Comparison of ENCODE assay signal across 8 cellular contexts in genomic region chr3:128133273-128133883, GRCh38. TPM values are rescaled to one million over a fixed set of nuclear protein-coding genes. Genes with fewer than 3 reads are reported as not detected.
DNase-seq lines count a peak whose midpoint lies in the region; ATAC-seq, FAIRE-seq and TF ChIP-seq lines count a peak whose summit lies in the region.

No MANE protein-coding gene starts in this region.

- H3K27me3 Mint-ChIP-seq in CD8-positive, alpha-beta T cell (ENCODE audit: low read depth): peaks cover 3% of the 10 kb centered on the region

- peak; percentile 77 for ATAC-seq in CD8-positive, alpha-beta T cell

- H3K4me3 Mint-ChIP-seq in CD8-positive, alpha-beta T cell: no peak overlapping the region

- H3K4me2 ChIP-seq in keratinocyte (ENCODE audit: control insufficient read depth, extremely low read depth, insufficient read depth, low read depth, low read length): no peak overlapping the region

- peak; percentile 83 for FAIRE-seq in keratinocyte (lab: Jason Lieb, UNC)

- DNase-seq in CD8-positive, alpha-beta T cell: peak; percentile 18 to 63 (median 55)
- DNase-seq in HK-2 (ENCODE audit: unreplicated experiment) (peak; percentile 43), RPMI7951 (ENCODE audit: low read depth) (peak; percentile 59), astrocyte of the cerebellum (ENCODE audit: low read depth) (no peak), keratinocyte (ENCODE audit: low read depth, low spot score) (no peak), uterus (no peak), ureter (ENCODE audit: low spot score) (no peak), 8988T (no peak)

- TF ChIP-seq POLR2A in uterus (IDR thresholded peaks at IDR 0.05): no peak

- H3K36me3 ChIP-seq in CD8-positive, alpha-beta T cell (ENCODE audit: insufficient read depth, low read length): no peaks in the 10 kb centered on the region
- H3K36me3 ChIP-seq in keratinocyte (ENCODE audit: control insufficient read depth in 2 of 2, extremely low read depth in 1 of 2, insufficient read depth in 2 of 2, low read length in 2 of 2) (no peaks in the 10 kb centered on the region), uterus (no peaks in the 10 kb centered on the region)

- no peaks in the 10 kb centered on the region for H3K9me1 ChIP-seq in keratinocyte (ENCODE audit: control insufficient read depth, extremely low read depth, insufficient read depth, low read length)

- dilution Hi-C loops in keratinocyte (cut with MboI; ENCODE audit: extremely low pct_ligation_motif_present, low sequenced_read_pairs): no loop called here

- intact Hi-C loops in CD8-positive, alpha-beta T cell (cut with DNase I, micrococcal nuclease): loop anchor here (1.0 kb wide), 2 partner anchors 38 to 58 kb away; no protein-coding TSS in a partner anchor
- intact Hi-C loops in uterus (cut with DNase I; ENCODE audit: low total_unique reads): no loop called here

- no peak overlapping the region for H3K27ac ChIP-seq in CD8-positive, alpha-beta T cell (ENCODE audit: low read depth, low read length)
- no peak overlapping the region for H3K27ac ChIP-seq in keratinocyte (ENCODE audit: control insufficient read depth, insufficient read depth, low read length)
- H3K27ac ChIP-seq in uterus: no peak overlapping the region

- in situ Hi-C loops in astrocyte of the cerebellum (cut with HindIII; ENCODE audit: low sequenced_read_pairs): no loop called here

- POLR2A ChIA-PET in CD8-positive, alpha-beta T cell (lab: Charles Lee): interaction anchor here (1.7 to 2.0 kb wide), 2 partner anchors 10 to 38 kb away, joined by 5 to 6 read pairs; partner anchors contain the start of gene RUVBL1

- no peaks in the 10 kb centered on the region for H3K4me1 Mint-ChIP-seq in CD8-positive, alpha-beta T cell (ENCODE audit: low read depth)

- no peak overlapping the region for H3K4me3 ChIP-seq in CD8-positive, alpha-beta T cell (ENCODE audit: low read depth, low read length)
- no peak overlapping the region for H3K4me3 ChIP-seq in astrocyte of the cerebellum (ENCODE audit: low read depth, low read length)
- H3K4me3 ChIP-seq in keratinocyte (ENCODE audit: control insufficient read depth in 2 of 3, extremely low read depth in 1 of 3, insufficient read depth in 2 of 3, low read depth in 1 of 3, low read length in 3 of 3): no peak overlapping the region
- H3K4me3 ChIP-seq in uterus: no peak overlapping the region

- no peaks in the 10 kb centered on the region for H3K27me3 ChIP-seq in CD8-positive, alpha-beta T cell (ENCODE audit: insufficient read depth, low read length)
- H3K27me3 ChIP-seq in keratinocyte (ENCODE audit: control insufficient read depth, extremely low read depth, insufficient read depth, low read length) (no peaks in the 10 kb centered on the region), uterus (no peaks in the 10 kb centered on the region)

- no peak overlapping the region for H3K9ac ChIP-seq in keratinocyte (ENCODE audit: control insufficient read depth, extremely low read depth, insufficient read depth, low read length)

- no peak overlapping the region for H2AFZ ChIP-seq in keratinocyte (ENCODE audit: control insufficient read depth, low read length)

- H3K79me2 ChIP-seq in keratinocyte (ENCODE audit: control insufficient read depth, insufficient read depth, low read length): no peaks in the 10 kb centered on the region

- CTCF ChIA-PET in CD8-positive, alpha-beta T cell (lab: Charles Lee): interaction anchor here (0.9 to 3.6 kb wide), 17 partner anchors 9 to 188 kb away, joined by 3 to 137 read pairs (median 7); partner anchors contain the start of genes RUVBL1 and SEC61A1

- no peaks in the 10 kb centered on the region for H4K20me1 ChIP-seq in keratinocyte (ENCODE audit: control insufficient read depth, extremely low read depth, insufficient read depth, low read length)

- H3K36me3 Mint-ChIP-seq in CD8-positive, alpha-beta T cell: no peaks in the 10 kb centered on the region

- H3K9me3 Mint-ChIP-seq in CD8-positive, alpha-beta T cell: no peaks in the 10 kb centered on the region

- H3K4me1 ChIP-seq in CD8-positive, alpha-beta T cell (ENCODE audit: insufficient read depth, low read length): no peaks in the 10 kb centered on the region
- H3K4me1 ChIP-seq in keratinocyte (ENCODE audit: control insufficient read depth, extremely low read depth, insufficient read depth, low read length) (no peaks in the 10 kb centered on the region), uterus (no peaks in the 10 kb centered on the region)

- H3K9me3 ChIP-seq in CD8-positive, alpha-beta T cell (ENCODE audit: low read length): no peaks in the 10 kb centered on the region
- no peaks in the 10 kb centered on the region for H3K9me3 ChIP-seq in keratinocyte (ENCODE audit: control insufficient read depth, low read depth, low read length)
- H3K9me3 ChIP-seq in uterus: no peaks in the 10 kb centered on the region

- peak; percentile 58 for TF ChIP-seq CTCF in CD8-positive, alpha-beta T cell (IDR thresholded peaks at IDR 0.05)
- peak; percentile 75 for TF ChIP-seq CTCF in astrocyte of the cerebellum (IDR thresholded peaks at IDR 0.05; ENCODE audit: low read depth, low read length, missing control alignments)
- peak; percentile 58 to 76 (median 61) for TF ChIP-seq CTCF in keratinocyte (optimal IDR thresholded peaks at IDR 0.05 in 1 of 3, IDR thresholded peaks at IDR 0.05 in 1 of 3, conservative IDR thresholded peaks at IDR 0.05 in 1 of 3; ENCODE audit: extremely low read depth in 1 of 3, insufficient read depth in 2 of 3, low read length in 3 of 3)
- TF ChIP-seq CTCF in uterus (IDR thresholded peaks at IDR 0.05): peak; percentile 10 to 50 (median 26)

- H3K27ac Mint-ChIP-seq in CD8-positive, alpha-beta T cell: no peak overlapping the region

RNA-seq across cellular contexts. Expression of gene RUVBL1, which starts 9.8 kb away (rescaled TPM):
- 1 to 10 TPM; 5.1 to 5.6 TPM for total RNA-seq in CD8-positive, alpha-beta T cell
- 115 and 119 TPM in 2 replicates for total RNA-seq in RPMI7951 (2014; rRNA removed; shearing (Covaris generic))
- 66.6 to 136 TPM (median 94.8 TPM) in 3 replicates for polyA plus RNA-seq in keratinocyte
- 52.5 TPM for polyA plus RNA-seq in keratinocyte (2011; ENCODE audit: low read depth)
- polyA plus RNA-seq in keratinocyte (2011; cell fraction: cytosol; rRNA removed): 101 and 103 TPM in 2 replicates
- 84.1 and 90.2 TPM in 2 replicates for polyA plus RNA-seq in keratinocyte (2011; cell fraction: nucleus; rRNA removed)
- 48.6 and 106 TPM in 2 replicates for polyA plus RNA-seq in keratinocyte (2012; ENCODE audit: low replicate concordance)
- polyA minus RNA-seq in keratinocyte: 65.5 to 102 TPM (median 74.4 TPM) in 3 replicates
- 55.1 TPM for polyA minus RNA-seq in keratinocyte (2011; cell fraction: cytosol; rRNA and poly(A)+ RNA removed)
- polyA minus RNA-seq in keratinocyte (2011; cell fraction: nucleus; rRNA and poly(A)+ RNA removed): 30.2 and 44.4 TPM in 2 replicates
- total RNA-seq in uterus (10 to 100 TPM in 3 of 4 donors, 1 to 10 TPM in 1; 9.7 to 38.4 (median 16.6) TPM), ureter (47.5 TPM)

RNA-seq across cellular contexts. Expression of gene EEFSEC, which starts 19.9 kb away (rescaled TPM):
- total RNA-seq in CD8-positive, alpha-beta T cell: 10 to 100 TPM; 10.8 to 11.6 TPM
- total RNA-seq in RPMI7951 (2014; rRNA removed; shearing (Covaris generic)): 11.1 and 12.6 TPM in 2 replicates
- 8.7 to 10.3 TPM (median 9.9 TPM) in 3 replicates for polyA plus RNA-seq in keratinocyte
- 9.3 TPM for polyA plus RNA-seq in keratinocyte (2011; ENCODE audit: low read depth)
- 6.2 and 11.1 TPM in 2 replicates for polyA plus RNA-seq in keratinocyte (2011; cell fraction: cytosol; rRNA removed)
- polyA plus RNA-seq in keratinocyte (2011; cell fraction: nucleus; rRNA removed): 6.4 and 9.7 TPM in 2 replicates
- 8.1 and 12.4 TPM in 2 replicates for polyA plus RNA-seq in keratinocyte (2012; ENCODE audit: low replicate concordance)
- polyA minus RNA-seq in keratinocyte: 11.4 to 20.3 TPM (median 11.8 TPM) in 3 replicates
- polyA minus RNA-seq in keratinocyte (2011; cell fraction: cytosol; rRNA and poly(A)+ RNA removed): 15.7 TPM
- 9.4 and 11.2 TPM in 2 replicates for polyA minus RNA-seq in keratinocyte (2011; cell fraction: nucleus; rRNA and poly(A)+ RNA removed)
- 10 to 100 TPM in 2 of 4 donors, 1 to 10 TPM in 2; 2.9 to 20.0 (median 12.5) TPM for total RNA-seq in uterus
- 20.0 TPM for total RNA-seq in ureter

Comparison
In these comparisons a context has a peak if more than half of its experiments do, and no peak if none do; other contexts are left out.
1. DNase-seq: peak in CD8-positive, alpha-beta T cell (7 of 7), HK-2 (single experiment) and RPMI7951 (single experiment); none in astrocyte of the cerebellum (single experiment), keratinocyte (single experiment), uterus (0 of 2), ureter (single experiment) and 8988T (single experiment).
2. Peak in every context shown above with its lines, with median percentiles within 50 percentile points of each other: CTCF ChIP-seq.